Comparison of ENCODE assay signal across 1 cellular context in the genomic region with DNA sequence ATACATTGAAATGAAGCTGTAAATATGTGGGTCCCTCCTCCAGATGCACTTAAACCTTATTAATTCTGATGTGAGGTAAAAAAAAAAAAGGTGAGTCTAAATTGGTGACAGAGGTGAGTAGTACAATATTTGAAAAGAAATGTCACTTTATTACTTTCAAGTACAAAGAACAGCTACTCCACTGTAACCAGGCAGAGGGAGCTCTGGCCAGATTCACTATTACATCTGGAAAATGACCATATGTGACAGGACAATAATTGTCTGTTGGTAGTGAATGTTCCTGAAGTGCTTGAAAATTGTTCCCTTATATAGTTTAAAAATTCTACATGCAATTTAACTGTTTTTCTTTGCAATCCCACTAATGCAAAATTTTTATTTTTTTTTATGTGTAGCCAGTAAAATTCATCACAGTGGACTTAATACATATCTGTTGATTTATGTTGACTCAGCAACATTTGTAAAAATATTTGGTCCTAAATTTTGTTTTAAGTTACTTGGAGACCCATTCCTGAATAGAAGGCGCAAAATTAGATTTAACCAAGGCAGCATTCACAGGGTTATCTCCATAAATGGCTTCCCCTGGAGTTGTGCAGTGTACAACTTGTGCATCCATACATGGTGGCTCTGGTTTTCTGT.
TF ChIP-seq lines count a peak whose summit lies in the region.

No MANE protein-coding gene starts in this region.

TF ChIP-seq in H1, 55 proteins besides CTCF, POLR2A, EP300 and RAD21 (continued from another document):
- TF ChIP-seq RBBP5 (IDR thresholded peaks at IDR 0.05; ENCODE audit: borderline replicate concordance, low read depth, low read length), result no peak
- TF ChIP-seq SUZ12 (IDR thresholded peaks at IDR 0.05; ENCODE audit: low read length), result no peak
- TF ChIP-seq, protein P1, sequence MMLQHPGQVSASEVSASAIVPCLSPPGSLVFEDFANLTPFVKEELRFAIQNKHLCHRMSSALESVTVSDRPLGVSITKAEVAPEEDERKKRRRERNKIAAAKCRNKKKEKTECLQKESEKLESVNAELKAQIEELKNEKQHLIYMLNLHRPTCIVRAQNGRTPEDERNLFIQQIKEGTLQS (IDR thresholded peaks at IDR 0.05; ENCODE audit: insufficient read depth, low read depth, low read length), result no peak
- TF ChIP-seq CREB1 (IDR thresholded peaks at IDR 0.05), result no peak
